In the genomic region with DNA sequence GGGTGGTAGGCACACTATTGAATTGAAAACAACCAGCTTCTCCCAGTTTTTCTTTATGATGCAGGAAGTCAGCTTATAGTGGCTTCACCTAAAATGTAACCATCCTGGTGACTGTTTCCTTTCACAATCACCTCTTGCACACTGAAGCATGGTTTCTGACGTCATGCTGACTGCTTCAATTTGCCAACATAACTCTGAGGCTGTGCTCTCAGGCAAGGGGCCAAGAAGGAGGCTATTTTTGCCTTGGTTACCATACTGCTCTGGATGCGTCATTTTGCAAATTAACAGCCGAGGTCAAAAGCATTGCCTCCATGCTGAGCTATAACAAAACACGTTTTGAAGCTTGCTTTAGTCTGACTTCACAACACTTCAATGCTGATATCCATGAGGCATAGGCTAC, we compare ENCODE assay signal across 14 cellular contexts.
DNase-seq lines count a peak whose midpoint lies in the region; ATAC-seq, FAIRE-seq and TF ChIP-seq lines count a peak whose summit lies in the region.
"Had no signal": no experiment of that assay in that cellular context is flagged by ENCODE, and none has a peak within 500 bp of the region (broad histone marks: within the 10 kb centered on the region; RNA-seq: fewer than 3 reads in every experiment).

No MANE protein-coding gene starts in this region.

- H3K9ac ChIP-seq in astrocyte (ENCODE audit: low read length), result no peak overlapping the region
- H3K9ac ChIP-seq: BLaER1 treated with 17β-estradiol and CSF1 and Interleukin-3, amounts not matched to agents 10 nM and 100 nM had no signal

- no peaks in the 10 kb centered on the region for H3K79me2 ChIP-seq in astrocyte (ENCODE audit: insufficient read depth, low read length)
- no peaks in the 10 kb centered on the region for H3K79me2 ChIP-seq in OCI-LY7 (ENCODE audit: insufficient read depth, low read depth, low read length)

- no peak overlapping the region for H3K27ac Mint-ChIP-seq in astrocyte (ENCODE audit: unreplicated experiment)
- no peak overlapping the region for H3K27ac Mint-ChIP-seq in naive thymus-derived CD8-positive, alpha-beta T cell
- H3K27ac Mint-ChIP-seq in CD4-positive, alpha-beta memory T cell, result no peak overlapping the region

- no peak overlapping the region for H3K4me3 Mint-ChIP-seq in astrocyte (ENCODE audit: unreplicated experiment)
- no peak overlapping the region for H3K4me3 Mint-ChIP-seq in naive thymus-derived CD8-positive, alpha-beta T cell
- H3K4me3 Mint-ChIP-seq in CD4-positive, alpha-beta memory T cell, result no peak overlapping the region

- H3K4me3 ChIP-seq in AG04449 (ENCODE audit: low read depth, low read length) (no peak overlapping the region), astrocyte (ENCODE audit: insufficient read depth, low read depth, low read length) (no peak overlapping the region), OCI-LY7 (ENCODE audit: low read depth, low read length, poor library complexity, severe bottlenecking) (no peak overlapping the region)
- H3K4me3 ChIP-seq in CD4-positive, alpha-beta memory T cell (ENCODE audit: low read length in 2 of 2), result no peak overlapping the region
- H3K4me3 ChIP-seq: BLaER1 treated with 17β-estradiol and CSF1 and Interleukin-3, amounts not matched to agents 10 nM and 100 nM; GM12878 had no signal

- no TSS peak for BruUV-seq in OCI-LY7 (replicated peaks; lab: Mats Ljungman, UMichigan)

- no peaks in the 10 kb centered on the region for H3K27me3 Mint-ChIP-seq in astrocyte (ENCODE audit: low read depth, unreplicated experiment)
- peaks cover 3 to 25% (median 3%) of the 10 kb centered on the region in 5 donors for H3K27me3 Mint-ChIP-seq in naive thymus-derived CD8-positive, alpha-beta T cell
- H3K27me3 Mint-ChIP-seq in CD4-positive, alpha-beta memory T cell, result peaks cover 3 to 6% of the 10 kb centered on the region in 2 donors

- H3K36me3 Mint-ChIP-seq in astrocyte (ENCODE audit: low read depth, unreplicated experiment), result no peaks in the 10 kb centered on the region
- H3K36me3 Mint-ChIP-seq in naive thymus-derived CD8-positive, alpha-beta T cell, result no peaks in the 10 kb centered on the region
- H3K36me3 Mint-ChIP-seq in CD4-positive, alpha-beta memory T cell, result no peaks in the 10 kb centered on the region

- H3K4me2 ChIP-seq in astrocyte (ENCODE audit: low read length), result peak overlapping the region; percentile 34
- no peak overlapping the region for H3K4me2 ChIP-seq in OCI-LY7 (ENCODE audit: low read length)
- H3K4me2 ChIP-seq: BLaER1 treated with 17β-estradiol and CSF1 and Interleukin-3, amounts not matched to agents 10 nM and 100 nM had no signal

- intact Hi-C loops in left cardiac atrium (cut with DNase I) (loop anchor here in 1 of 2 donors (5.0 kb wide), 1 partner anchor 344 kb away; no protein-coding TSS in a partner anchor), OCI-LY7 (cut with micrococcal nuclease; ENCODE audit: unreplicated experiment) (no loop called here)
- intact Hi-C loops in CD4-positive, alpha-beta memory T cell (cut with micrococcal nuclease), result no loop called here

- no peak for FAIRE-seq in astrocyte (lab: Jason Lieb, UNC)
- FAIRE-seq: GM12878 had no signal

- CTCF ChIA-PET in AG04449 (lab: Yijun Ruan, JAX) (no interaction called here), OCI-LY7 (lab: Charles Lee; ENCODE audit: unreplicated experiment) (no interaction called here)
- CTCF ChIA-PET in CD4-positive, alpha-beta memory T cell (lab: Charles Lee; ENCODE audit: partially characterized antibody), result no interaction called here

- H3K4me1 ChIP-seq in astrocyte (ENCODE audit: insufficient read depth, low read length) (peaks cover 14% of the 10 kb centered on the region), OCI-LY7 (ENCODE audit: insufficient read depth, low read length, poor library complexity, severe bottlenecking) (no peaks in the 10 kb centered on the region)
- no peaks in the 10 kb centered on the region for H3K4me1 ChIP-seq in CD4-positive, alpha-beta memory T cell (ENCODE audit: insufficient read depth, low read length)

- H3K9me3 ChIP-seq in astrocyte (ENCODE audit: insufficient read depth, low read depth, low read length), result no peaks in the 10 kb centered on the region
- no peaks in the 10 kb centered on the region for H3K9me3 ChIP-seq in OCI-LY7 (ENCODE audit: low read length)
- H3K9me3 ChIP-seq in CD4-positive, alpha-beta memory T cell (ENCODE audit: control insufficient read depth in 1 of 2, low read length in 2 of 2), result no peaks in the 10 kb centered on the region
- H3K9me3 ChIP-seq: BLaER1 treated with 17β-estradiol and CSF1 and Interleukin-3, amounts not matched to agents 10 nM and 100 nM had no signal

- no peak overlapping the region for H2AFZ ChIP-seq in astrocyte (ENCODE audit: low read depth, low read length)
- no peak overlapping the region for H2AFZ ChIP-seq in OCI-LY7 (ENCODE audit: low read length)

- POLR2A ChIA-PET in AG04449 (lab: Yijun Ruan, JAX) (no interaction called here), OCI-LY7 (lab: Charles Lee) (no interaction called here)
- POLR2A ChIA-PET in naive thymus-derived CD8-positive, alpha-beta T cell (lab: Charles Lee), result interaction anchor here (0.6 kb wide), 1 partner anchor 477 kb away, joined by 6 read pairs; no protein-coding TSS in a partner anchor
- POLR2A ChIA-PET in CD4-positive, alpha-beta memory T cell (lab: Charles Lee; ENCODE audit: partially characterized antibody), result no interaction called here

- TF ChIP-seq CTCF in AG04449 (IDR thresholded peaks at IDR 0.05; ENCODE audit: insufficient read depth, low read length, missing control alignments), result no peak
- no peak for TF ChIP-seq CTCF in astrocyte (IDR thresholded peaks at IDR 0.05; ENCODE audit: insufficient read depth, low read depth, low read length)
- no peak for TF ChIP-seq CTCF in OCI-LY7 (conservative IDR thresholded peaks at IDR 0.05; ENCODE audit: low read length)

- H3K27me3 ChIP-seq in astrocyte (ENCODE audit: insufficient read depth, low read length), result no peaks in the 10 kb centered on the region
- no peaks in the 10 kb centered on the region for H3K27me3 ChIP-seq in CD4-positive, alpha-beta memory T cell (ENCODE audit: insufficient read depth, low read length)
- H3K27me3 ChIP-seq: BLaER1 treated with 17β-estradiol and CSF1 and Interleukin-3, amounts not matched to agents 10 nM and 100 nM had no signal

- H4K20me1 ChIP-seq in astrocyte (ENCODE audit: insufficient read depth, low read length) (no peaks in the 10 kb centered on the region), OCI-LY7 (ENCODE audit: insufficient read depth, low read length) (no peaks in the 10 kb centered on the region)
- H4K20me1 ChIP-seq: BLaER1 treated with 17β-estradiol and CSF1 and Interleukin-3, amounts not matched to agents 10 nM and 100 nM had no signal

- no peaks in the 10 kb centered on the region for H3K4me1 Mint-ChIP-seq in astrocyte (ENCODE audit: low read depth, unreplicated experiment)
- H3K4me1 Mint-ChIP-seq in naive thymus-derived CD8-positive, alpha-beta T cell, result no peaks in the 10 kb centered on the region
- no peaks in the 10 kb centered on the region for H3K4me1 Mint-ChIP-seq in CD4-positive, alpha-beta memory T cell

- ATAC-seq in left cardiac atrium, result peak; percentile 94 to 97
- no peak for ATAC-seq in naive thymus-derived CD8-positive, alpha-beta T cell
- ATAC-seq: GM12878 had no signal

- H3K36me3 ChIP-seq in astrocyte (ENCODE audit: insufficient read depth, low read length) (no peaks in the 10 kb centered on the region), OCI-LY7 (ENCODE audit: insufficient read depth, low read length) (no peaks in the 10 kb centered on the region)
- no peaks in the 10 kb centered on the region for H3K36me3 ChIP-seq in CD4-positive, alpha-beta memory T cell (ENCODE audit: insufficient read depth, low read length)
- H3K36me3 ChIP-seq: BLaER1 treated with 17β-estradiol and CSF1 and Interleukin-3, amounts not matched to agents 10 nM and 100 nM had no signal

- no peaks in the 10 kb centered on the region for H3K9me2 ChIP-seq in OCI-LY7 (ENCODE audit: insufficient read depth, low read length)

- no peaks in the 10 kb centered on the region for H3K9me3 Mint-ChIP-seq in astrocyte (ENCODE audit: unreplicated experiment)
- H3K9me3 Mint-ChIP-seq in naive thymus-derived CD8-positive, alpha-beta T cell, result peaks cover 0 to under 1% (median 0%) of the 10 kb centered on the region in 9 donors
- peaks cover 0 to 2% (median 0%) of the 10 kb centered on the region in 8 donors for H3K9me3 Mint-ChIP-seq in CD4-positive, alpha-beta memory T cell

- DNase-seq in AG04449 (ENCODE audit: low read depth, low spot score), result peak; percentile 4
- peak; percentile 80 for DNase-seq in HT1080 (ENCODE audit: low read depth)
- DNase-seq in astrocyte (ENCODE audit: low read depth), result peak; percentile 92
- DNase-seq in left cardiac atrium, result peak; percentile 65
- DNase-seq in activated CD4-positive, CD25-positive, alpha-beta regulatory T cell treated with anti-CD3 and anti-CD28 coated beads, Interleukin-2, amount 50 U/mL, for 72 hours, result no peak
- no peak for DNase-seq in naive thymus-derived CD8-positive, alpha-beta T cell
- DNase-seq in OCI-LY7 (ENCODE audit: low spot score), result no peak
- no peak for DNase-seq in CD4-positive, alpha-beta memory T cell
- DNase-seq: effector CD8-positive, alpha-beta T cell; islet precursor cell; Kasumi-1; NCI-H82 had no signal

- H3K27ac ChIP-seq in astrocyte (ENCODE audit: low read depth, low read length), result no peak overlapping the region
- H3K27ac ChIP-seq in OCI-LY7 (ENCODE audit: low read depth, low read length, poor library complexity, severe bottlenecking), result no peak overlapping the region
- H3K27ac ChIP-seq in CD4-positive, alpha-beta memory T cell (ENCODE audit: low read depth, low read length), result no peak overlapping the region
- H3K27ac ChIP-seq: BLaER1 treated with 17β-estradiol and CSF1 and Interleukin-3, amounts not matched to agents 10 nM and 100 nM had no signal

Comparison
In these comparisons a context has a peak if more than half of its experiments do, and no peak if none do; other contexts are left out.
1. DNase-seq: peak in AG04449 (single experiment), HT1080 (single experiment), astrocyte (single experiment) and left cardiac atrium (single experiment); none in activated CD4-positive, CD25-positive, alpha-beta regulatory T cell treated with anti-CD3 and anti-CD28 coated beads, Interleukin-2, amount 50 U/mL, for 72 hours (single experiment), naive thymus-derived CD8-positive, alpha-beta T cell (0 of 10), OCI-LY7 (single experiment) and CD4-positive, alpha-beta memory T cell (0 of 5).
2. ATAC-seq: peak in left cardiac atrium (2 of 2); none in naive thymus-derived CD8-positive, alpha-beta T cell (0 of 2).